12 cellular contexts compared by ENCODE assay signal in genomic region chr4:171629182-171629581, GRCh38.
A peak's percentile ranks its signal among the peaks of the same experiment; 100 is the strongest.
DNase-seq lines count a peak whose midpoint lies in the region; ATAC-seq and TF ChIP-seq lines count a peak whose summit lies in the region.
"Had no signal": no experiment of that assay in that cellular context is flagged by ENCODE, and none has a peak within 500 bp of the region (broad histone marks: within the 10 kb centered on the region; RNA-seq: fewer than 3 reads in every experiment).

No MANE protein-coding gene starts in this region.

- H3K4me1 ChIP-seq in left lung (no peaks in the 10 kb centered on the region), sigmoid colon (no peaks in the 10 kb centered on the region)
- H3K4me1 ChIP-seq: right lobe of liver had no signal

- H3K36me3 ChIP-seq in left lung, result no peaks in the 10 kb centered on the region
- H3K36me3 ChIP-seq in sigmoid colon, result no peaks in the 10 kb centered on the region
- H3K36me3 ChIP-seq: right lobe of liver had no signal

- intact Hi-C loops in left lung (cut with DNase I) (no loop called here), sigmoid colon (cut with DNase I) (no loop called here)

- no peaks in the 10 kb centered on the region for H3K27me3 ChIP-seq in left lung
- no peaks in the 10 kb centered on the region for H3K27me3 ChIP-seq in sigmoid colon
- H3K27me3 ChIP-seq: right lobe of liver had no signal

- peaks cover 0 to 3% of the 10 kb centered on the region in 2 donors for H3K9me3 ChIP-seq in left lung
- H3K9me3 ChIP-seq in sigmoid colon, result no peaks in the 10 kb centered on the region
- H3K9me3 ChIP-seq: right lobe of liver had no signal

- CTCF ChIA-PET in GM10248 (lab: Yijun Ruan, JAX), result interaction anchor here (0.8 to 2.1 kb wide), 5 partner anchors 10 to 638 kb away, joined by 3 to 9 read pairs (median 4); no protein-coding TSS in a partner anchor

- DNase-seq in GM10248 (ENCODE audit: extremely low spot score), result peak; percentile 38
- no peak for DNase-seq in left lung
- DNase-seq in erythroblast (lab: John Stamatoyannopoulos, UW), result no peak
- no peak for DNase-seq in sigmoid colon
- no peak for DNase-seq in CD1c-positive myeloid dendritic cell (ENCODE audit: extremely low spot score)
- DNase-seq: KBM-7, right lobe of liver, SHP77 treated with DMSO at 0.1 percent for 48 hours had no signal

- 67 to 83% methylated on average over 3 of the region's 3 CpGs for WGBS in sigmoid colon, 2 donors

- TF ChIP-seq POLR2A in erythroblast (IDR thresholded peaks at IDR 0.05; ENCODE audit: low read length) (no peak), sigmoid colon (IDR thresholded peaks at IDR 0.05) (no peak)

- no peak for TF ChIP-seq EP300 in sigmoid colon (IDR thresholded peaks at IDR 0.05)

- H3K4me3 ChIP-seq in left lung (no peak overlapping the region), sigmoid colon (no peak overlapping the region)
- H3K4me3 ChIP-seq: right lobe of liver had no signal

- POLR2A ChIA-PET in GM10248 (lab: Yijun Ruan, JAX), result no interaction called here

- TF ChIP-seq CTCF in GM10248 (IDR thresholded peaks at IDR 0.05; ENCODE audit: control extremely low read depth, extremely low read depth, low read depth, missing control alignments), result no peak
- no peak for TF ChIP-seq CTCF in left lung (IDR thresholded peaks at IDR 0.05)
- TF ChIP-seq CTCF in sigmoid colon (IDR thresholded peaks at IDR 0.05), result no peak

- ATAC-seq in GM19452 (IDR thresholded peaks at IDR 0.05; ENCODE audit: unreplicated experiment), result peak; percentile 85
- peak; percentile 76 for ATAC-seq in HG02840 (IDR thresholded peaks at IDR 0.05; ENCODE audit: low FRiP score, unreplicated experiment)
- ATAC-seq in HG03469 (IDR thresholded peaks at IDR 0.05; ENCODE audit: unreplicated experiment), result peak; percentile 98
- ATAC-seq in left lung, result no peak
- ATAC-seq: activated T-helper 17 cell treated with anti-CD3 and anti-CD28 coated beads, Interleukin-2, amount 50 U/mL, for 72 hours; right lobe of liver had no signal

- H3K27ac ChIP-seq in left lung, result no peak overlapping the region
- no peak overlapping the region for H3K27ac ChIP-seq in sigmoid colon
- H3K27ac ChIP-seq: right lobe of liver had no signal
